In genomic region chr7:150671798-150672585, GRCh38 we compare ENCODE assay signal across 1 cellular context.
TF ChIP-seq lines count a peak whose summit lies in the region.
"Not testable (repeated sequence)": the region's sequence is repeated elsewhere in the genome, so short reads cannot be mapped to it uniquely, and the experiment has no call there.

No MANE protein-coding gene starts in this region.

TF ChIP-seq in K562, 482 proteins besides CTCF, POLR2A, EP300 and RAD21:
- not testable (repeated sequence) for TF ChIP-seq CEBPG (CRISPR knock-in tag; IDR thresholded peaks at IDR 0.05)
- peak; percentile 56 to 68 for TF ChIP-seq CEBPG (tag; conservative IDR thresholded peaks at IDR 0.05 in 1 of 2, IDR thresholded peaks at IDR 0.05 in 1 of 2)
- TF ChIP-seq, protein P1, sequence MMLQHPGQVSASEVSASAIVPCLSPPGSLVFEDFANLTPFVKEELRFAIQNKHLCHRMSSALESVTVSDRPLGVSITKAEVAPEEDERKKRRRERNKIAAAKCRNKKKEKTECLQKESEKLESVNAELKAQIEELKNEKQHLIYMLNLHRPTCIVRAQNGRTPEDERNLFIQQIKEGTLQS (IDR thresholded peaks at IDR 0.05), result peak; percentile 31; the same call in 1 of the 2 replicates
- TF ChIP-seq, protein P1 (CRISPR knock-in tag; conservative IDR thresholded peaks at IDR 0.05), result not testable (repeated sequence)
- TF ChIP-seq ZNF146 (CRISPR knock-in tag; IDR thresholded peaks at IDR 0.05; ENCODE audit: unreplicated experiment), result peak; percentile 73
- TF ChIP-seq CEBPB (tag; IDR thresholded peaks at IDR 0.05), result peak; percentile 36; the same call in 1 of the 2 replicates
TF ChIP-seq in K562: peak in this region for 4; not testable (repeated sequence) for 478.
